Comparison of ENCODE assay signal across 9 cellular contexts in the genomic region with DNA sequence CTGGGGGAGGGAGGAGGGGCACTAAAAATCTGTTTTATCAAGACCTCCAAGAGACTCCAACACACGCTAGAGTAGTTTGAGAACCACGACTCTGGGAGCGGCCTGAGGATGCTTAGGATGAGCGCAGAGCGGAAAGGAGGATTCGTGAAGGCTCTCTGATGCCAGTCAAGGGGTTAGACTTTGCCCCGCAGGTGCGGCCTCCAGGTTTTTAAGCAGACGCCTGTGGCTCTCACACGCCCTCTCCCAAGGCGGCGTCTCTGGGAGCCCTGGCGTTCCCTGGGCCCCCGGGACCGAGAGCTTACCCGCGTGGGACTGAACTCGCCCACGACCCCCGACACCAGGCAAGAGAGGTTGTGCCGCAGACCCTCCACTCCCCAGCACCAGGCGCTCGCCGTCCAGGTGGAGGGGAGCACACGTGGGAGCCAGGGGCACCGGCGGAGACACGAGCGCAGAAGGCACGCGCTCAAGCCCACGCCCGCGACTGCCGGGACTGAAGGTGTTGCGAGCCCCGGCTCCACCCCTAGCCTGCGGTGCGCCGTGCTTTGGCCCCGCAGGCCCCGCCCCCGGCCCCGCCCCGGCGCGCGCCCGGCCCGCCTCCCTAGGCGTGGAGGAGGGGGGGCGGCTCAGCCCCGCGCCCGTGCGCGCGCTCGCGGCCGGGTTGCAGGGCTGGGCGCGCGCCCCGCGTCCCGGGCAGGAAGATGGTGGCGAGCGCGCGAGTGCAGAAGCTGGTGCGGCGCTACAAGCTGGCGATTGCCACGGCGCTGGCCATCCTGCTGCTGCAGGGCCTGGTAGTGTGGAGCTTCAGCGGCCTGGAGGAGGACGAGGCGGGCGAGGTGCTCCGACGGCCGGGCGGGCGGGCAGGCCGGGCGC. TPM values are rescaled to one million over a fixed set of nuclear protein-coding genes. Genes with fewer than 3 reads are reported as not detected.
DNase-seq lines count a peak whose midpoint lies in the region; ATAC-seq, FAIRE-seq and TF ChIP-seq lines count a peak whose summit lies in the region.
"Had no signal": no experiment of that assay in that cellular context is flagged by ENCODE, and none has a peak within 500 bp of the region (broad histone marks: within the 10 kb centered on the region; RNA-seq: fewer than 3 reads in every experiment).

A gene (plus strand): TSS at position 684 of the 870 bp plus-strand sequence. CDS start 15 bp downstream, at position 699.

- H3K4me1 ChIP-seq in H1 (replicated peaks in 1 of 4; ENCODE audit: control insufficient read depth in 3 of 4, insufficient read depth in 4 of 4, low read length in 3 of 4) (peaks cover 4 to 17% (median 11%) of the 10 kb centered on the region in 4 experiments), mesendoderm (ENCODE audit: control insufficient read depth, low read depth, low read length) (peaks cover 10% of the 10 kb centered on the region)

- H3K56ac ChIP-seq in H1 (replicated peaks; ENCODE audit: insufficient read length, low read depth, low read length) (peak within 1 kb of the TSS; percentile 92), mesendoderm (ENCODE audit: low read length) (peak within 1 kb of the TSS; percentile 98)

- H2BK15ac ChIP-seq in H1 (ENCODE audit: low read length) (peak within 1 kb of the TSS; percentile 46; the same call in 1 of the 2 replicates), mesendoderm (replicated peaks; ENCODE audit: low read depth) (no peak within 1 kb of the TSS)

- TF ChIP-seq RAD21 in H1 (IDR thresholded peaks at IDR 0.05 in 1 of 2, conservative IDR thresholded peaks at IDR 0.05 in 1 of 2; ENCODE audit: low read depth in 2 of 2, low read length in 2 of 2), result no peak

- H3K4ac ChIP-seq in H1 (replicated peaks; ENCODE audit: insufficient read length, low read depth, low read length), result peak within 1 kb of the TSS; percentile 65
- H3K4ac ChIP-seq in mesendoderm (ENCODE audit: low read depth, low read length), result peak within 1 kb of the TSS; percentile 73

- H3K27ac ChIP-seq in H1 (ENCODE audit: low read depth, low read length) (peak within 1 kb of the TSS; percentile 80; the same call in 1 of the 2 replicates), mesendoderm (ENCODE audit: low read depth, low read length) (peak within 1 kb of the TSS; percentile 72)

- H4K8ac ChIP-seq in H1 (ENCODE audit: extremely low read depth, insufficient read depth, low read length), result peak within 1 kb of the TSS; percentile 90
- peak within 1 kb of the TSS; percentile 58 for H4K8ac ChIP-seq in mesendoderm (ENCODE audit: low read depth, low read length)

- TF ChIP-seq CTCF in H1 (IDR thresholded peaks at IDR 0.05; ENCODE audit: control extremely low read depth in 1 of 3, insufficient read depth in 1 of 3, low read depth in 1 of 3, low read length in 3 of 3), result no peak

- H3K9me3 ChIP-seq in H1 (ENCODE audit: insufficient read depth in 2 of 2, low read depth in 1 of 2, low read length in 1 of 2), result no peaks in the 10 kb centered on the region

- H3K18ac ChIP-seq in H1 (ENCODE audit: extremely low read depth, low read length) (peak within 1 kb of the TSS; percentile 96), mesendoderm (ENCODE audit: low read length) (peak within 1 kb of the TSS; percentile 70)

- peak; percentile 51 to 60 for TF ChIP-seq POLR2A in H1 (IDR thresholded peaks at IDR 0.05; ENCODE audit: control extremely low read depth in 1 of 2, low read depth in 2 of 2, low read length in 2 of 2)

- H3K4me3 ChIP-seq in H1 (ENCODE audit: extremely low read depth in 1 of 4, insufficient read depth in 2 of 4, low read depth in 3 of 4, low read length in 4 of 4), result peak within 1 kb of the TSS; percentile 81 to 93 (median 88)
- H3K4me3 ChIP-seq in mesendoderm (ENCODE audit: low read length), result peak within 1 kb of the TSS; percentile 43

- POLR2A ChIA-PET in activated CD8-positive, alpha-beta memory T cell treated with anti-CD3 and anti-CD28 coated beads for 36 hours (lab: Charles Lee), result interaction anchor here (0.6 to 2.9 kb wide), 4 partner anchors 17 to 52 kb away, joined by 3 to 17 read pairs (median 6); a partner anchor contains a TSS
- POLR2A ChIA-PET in H1 (lab: Charles Lee; ENCODE audit: partially characterized antibody), result interaction anchor here (0.6 to 12.4 kb wide), 10 partner anchors 10 to 1418 kb away, joined by 3 to 135 read pairs (median 4); a partner anchor contains a TSS

- H3K23ac ChIP-seq in H1 (ENCODE audit: insufficient read length) (no peak within 1 kb of the TSS), mesendoderm (ENCODE audit: low read length) (no peak within 1 kb of the TSS)

- H2BK5ac ChIP-seq in H1 (ENCODE audit: low read depth, low read length) (peak within 1 kb of the TSS; percentile 90; the same call in 1 of the 2 replicates), mesendoderm (ENCODE audit: low read length) (no peak within 1 kb of the TSS)

- peak; percentile 75 for ATAC-seq in GM19397 (IDR thresholded peaks at IDR 0.05; ENCODE audit: unreplicated experiment)

- H3K79me2 ChIP-seq in H1 (ENCODE audit: control insufficient read depth in 1 of 2, insufficient read depth in 2 of 2, low read length in 2 of 2) (peaks cover 0 to 25% of the 10 kb centered on the region in 2 experiments; a peak in 2 of 4 replicates), mesendoderm (ENCODE audit: control insufficient read depth, insufficient read depth, low read length) (no peaks in the 10 kb centered on the region)

- H2BK12ac ChIP-seq in H1 (ENCODE audit: low read depth, low read length), result no peak within 1 kb of the TSS

- no peak within 1 kb of the TSS for H2BK20ac ChIP-seq in H1 (ENCODE audit: low read length)

- no peak for FAIRE-seq in H1 (lab: Jason Lieb, UNC)
- FAIRE-seq: colon had no signal

- TF ChIP-seq EP300 in H1 (IDR thresholded peaks at IDR 0.05; ENCODE audit: borderline replicate concordance in 1 of 2, low read depth in 2 of 2, low read length in 2 of 2), result no peak

- peak within 1 kb of the TSS; percentile 81 for H3K14ac ChIP-seq in H1 (ENCODE audit: insufficient read length)

- H3K9ac ChIP-seq in H1 (replicated peaks in 1 of 4; ENCODE audit: extremely low read depth in 1 of 4, low read depth in 3 of 4, low read length in 3 of 4) (peak within 1 kb of the TSS; percentile 67 to 83 (median 74)), mesendoderm (ENCODE audit: low read length) (peak within 1 kb of the TSS; percentile 87)

- no peak within 1 kb of the TSS; the same call in 1 of the 2 replicates for H2AK5ac ChIP-seq in H1 (ENCODE audit: low read depth, low read length)
- H2AK5ac ChIP-seq in mesendoderm (ENCODE audit: low read length), result no peak within 1 kb of the TSS

- DNase-seq in CD1c-positive myeloid dendritic cell (ENCODE audit: extremely low spot score) (peak; percentile 95), HK-2 (ENCODE audit: unreplicated experiment) (peak; percentile 81), NK-92 (lab: John Stamatoyannopoulos, UW; ENCODE audit: unreplicated experiment) (peak; percentile 50), H1 (ENCODE audit: low read depth in 1 of 2, low spot score in 2 of 2) (peak in 1 of 2 experiments; percentile 89), mesendoderm (peak; percentile 90)
- peak; percentile 87 for DNase-seq in stimulated activated CD8-positive, alpha-beta memory T cell treated with anti-CD3 and anti-CD28 coated beads, Interleukin-12 subunit alpha, Interleukin-12 subunit beta, amount 100 ng/mL, for 4 hours (ENCODE audit: low read depth)

- H3K4me2 ChIP-seq in H1 (ENCODE audit: insufficient read depth in 1 of 2, low read depth in 2 of 2, low read length in 2 of 2) (peak within 1 kb of the TSS; percentile 95 to 98), mesendoderm (ENCODE audit: low read length) (peak within 1 kb of the TSS; percentile 88)

- H3K79me1 ChIP-seq in H1 (ENCODE audit: low read depth, low read length) (peaks cover 14% of the 10 kb centered on the region), mesendoderm (ENCODE audit: low read length) (peaks cover 6% of the 10 kb centered on the region)

- H4K5ac ChIP-seq in H1 (ENCODE audit: insufficient read length, low read depth, low read length), result peak within 1 kb of the TSS; percentile 92
- no peak within 1 kb of the TSS for H4K5ac ChIP-seq in mesendoderm (ENCODE audit: low read length)

- H3K36me3 ChIP-seq in H1 (ENCODE audit: control insufficient read depth in 2 of 4, insufficient read depth in 4 of 4, low read length in 3 of 4) (no peaks in the 10 kb centered on the region), mesendoderm (ENCODE audit: control insufficient read depth, insufficient read depth, low read length) (no peaks in the 10 kb centered on the region)

- no peak within 1 kb of the TSS for H2AFZ ChIP-seq in H1 (ENCODE audit: low read length)

- peaks cover 0 to 9% (median 5%) of the 10 kb centered on the region in 4 experiments; a peak in 4 of 7 replicates for H3K27me3 ChIP-seq in H1 (replicated peaks in 1 of 4; ENCODE audit: control insufficient read depth in 3 of 4, extremely low read depth in 1 of 4, insufficient read depth in 3 of 4, low read length in 3 of 4)
- H3K27me3 ChIP-seq in mesendoderm (ENCODE audit: insufficient read depth, low read length, poor library complexity), result no peaks in the 10 kb centered on the region

- peak within 1 kb of the TSS; percentile 98 for H4K91ac ChIP-seq in H1 (replicated peaks; ENCODE audit: insufficient read length, low read length)

- CTCF ChIA-PET in activated CD8-positive, alpha-beta memory T cell treated with anti-CD3 and anti-CD28 coated beads for 36 hours (lab: Charles Lee), result interaction anchor here (0.9 to 1.4 kb wide), 6 partner anchors 15 to 251 kb away, joined by 3 read pairs; a partner anchor contains a TSS
- CTCF ChIA-PET in H1 (lab: Charles Lee; ENCODE audit: partially characterized antibody), result interaction anchor here (0.5 to 1.6 kb wide), 6 partner anchors 12 to 252 kb away, joined by 3 to 5 read pairs (median 3); a partner anchor contains a TSS

- H2BK120ac ChIP-seq in H1 (replicated peaks; ENCODE audit: low read depth, low read length) (no peak within 1 kb of the TSS), mesendoderm (ENCODE audit: low read depth, low read length) (peak within 1 kb of the TSS; percentile 39)

- peaks cover 17% of the 10 kb centered on the region for H3K23me2 ChIP-seq in H1 (ENCODE audit: low read depth, low read length)

- 11% methylated on average over 44 of the region's 87 CpGs; no CpG with 5 or more reads in 1 of the 2 experiments for WGBS in H1 (ENCODE audit: extremely low coverage in 1 of 2, insufficient coverage in 1 of 2, insufficient read length in 1 of 2, insufficient replicate concordance in 2 of 2, low coverage in 1 of 2, low lambda C conversion rate in 2 of 2, missing lambda C conversion rate in 1 of 2), 2 experiments
- WGBS in mesendoderm (ENCODE audit: extremely low coverage, insufficient coverage, low lambda C conversion rate), result no CpG with 5 or more reads among the region's 87 CpGs

- H4K20me1 ChIP-seq in H1 (replicated peaks in 1 of 2; ENCODE audit: control insufficient read depth in 1 of 2, insufficient read depth in 2 of 2, low read length in 2 of 2), result peaks cover 2 to 19% of the 10 kb centered on the region in 2 experiments

RNA-seq across cellular contexts. Expression of the gene that starts here (rescaled TPM):
- total RNA-seq in activated CD8-positive, alpha-beta memory T cell treated with anti-CD3 and anti-CD28 coated beads for 36 hours, result 10 to 100 TPM; 32.0 to 33.7 TPM
- 28.0 and 28.9 TPM in 2 replicates for total RNA-seq in H1 (2021; fragmentation: NEBNext Ultra II Directional; extraction: Animal tissue kit (Norgen Biotek cat#: 25700))
- polyA plus RNA-seq in H1 (2011; rRNA removed), result 29.9 and 38.2 TPM in 2 replicates
- polyA plus RNA-seq in H1 (2011; cell fraction: cytosol; rRNA removed), result 26.8 TPM
- polyA plus RNA-seq in H1 (2011; cell fraction: nucleus; rRNA removed), result 55.3 TPM
- polyA plus RNA-seq in H1 (2012, experiment 1 of 2), result 17.0 to 31.4 TPM (median 27.3 TPM) in 4 replicates
- polyA plus RNA-seq in H1 (2012, experiment 2 of 2), result 16.5 TPM
- polyA plus RNA-seq in H1 (2013, experiment 1 of 2), result 29.7 TPM
- polyA plus RNA-seq in H1 (2013, experiment 2 of 2), result 29.8 TPM
- 28.9 and 33.8 TPM in 2 replicates for polyA minus RNA-seq in H1 (2011; rRNA and poly(A)+ RNA removed)
- 39.8 TPM for polyA minus RNA-seq in H1 (2011; cell fraction: cytosol; rRNA and poly(A)+ RNA removed)
- 35.9 TPM for polyA minus RNA-seq in H1 (2011; cell fraction: nucleus; rRNA and poly(A)+ RNA removed)
- 7.8 TPM for polyA plus RNA-seq in mesendoderm (2013, experiment 1 of 2)
- 7.8 TPM for polyA plus RNA-seq in mesendoderm (2013, experiment 2 of 2)
